ENCODE assay signal across 17 cellular contexts in the genomic region with DNA sequence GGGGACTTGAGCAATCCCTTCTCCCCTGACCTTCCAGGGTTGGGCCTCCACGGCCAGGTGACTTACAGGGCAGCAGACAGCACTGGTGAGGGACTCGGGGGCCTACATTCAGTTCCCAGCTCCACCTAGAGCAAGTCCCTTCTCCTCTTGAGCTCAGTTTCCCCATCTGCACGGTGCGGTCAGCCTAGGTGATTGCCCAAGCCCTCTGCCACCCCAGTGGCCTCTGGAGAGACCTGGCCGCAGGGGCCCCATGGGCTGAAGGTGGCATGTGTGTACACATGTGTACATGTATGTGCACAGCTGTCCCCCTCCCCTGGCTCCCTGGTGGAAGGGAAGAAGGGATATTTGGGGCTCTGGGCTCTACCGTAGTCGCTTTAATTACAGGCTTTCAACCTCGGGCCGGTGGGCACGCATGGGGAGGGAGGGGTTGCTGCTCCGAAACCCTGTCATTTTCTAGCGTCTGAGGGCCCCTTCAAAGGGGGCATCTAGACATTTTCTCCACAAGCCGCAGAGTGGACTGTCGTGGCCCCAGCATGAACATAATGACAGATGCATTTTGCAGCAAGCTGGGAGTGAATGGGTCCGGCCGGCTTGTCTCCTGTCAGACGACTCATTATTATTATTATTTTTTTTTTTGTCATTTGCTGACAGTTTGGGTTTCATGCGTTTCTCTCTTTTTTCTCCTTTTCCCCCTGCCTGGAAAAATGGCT. TPM values are rescaled to one million over a fixed set of nuclear protein-coding genes. Genes with fewer than 3 reads are reported as not detected.
DNase-seq lines count a peak whose midpoint lies in the region; ATAC-seq lines count a peak whose summit lies in the region.
"Had no signal": no experiment of that assay in that cellular context is flagged by ENCODE, and none has a peak within 500 bp of the region (broad histone marks: within the 10 kb centered on the region; RNA-seq: fewer than 3 reads in every experiment).

No MANE protein-coding gene starts in this region.

- peaks cover 2% of the 10 kb centered on the region for H3K79me1 ChIP-seq in mesenchymal stem cell (replicated peaks; ENCODE audit: low read length, poor library complexity, severe bottlenecking)

- no peak overlapping the region for H3K4ac ChIP-seq in mesenchymal stem cell (ENCODE audit: low read depth in 1 of 2, low read length in 2 of 2)

- H3K27me3 ChIP-seq in SJCRH30 (no peaks in the 10 kb centered on the region), mesenchymal stem cell (ENCODE audit: control insufficient read depth in 1 of 2, insufficient read depth in 1 of 2, low read length in 2 of 2) (no peaks in the 10 kb centered on the region)

- H3K27ac ChIP-seq in SJCRH30 (no peak overlapping the region), mesenchymal stem cell (ENCODE audit: low read length, poor library complexity, severe bottlenecking) (no peak overlapping the region)
- H3K27ac ChIP-seq: 22Rv1, A549, BLaER1, GM23248 had no signal

- no peak overlapping the region for H3K4me3 ChIP-seq in SJCRH30
- H3K4me3 ChIP-seq in mesenchymal stem cell (ENCODE audit: insufficient read depth in 1 of 2, low read depth in 1 of 2, low read length in 2 of 2), result no peak overlapping the region
- H3K4me3 ChIP-seq: A549, BLaER1, GM12878, GM23248 had no signal

- no peak overlapping the region for H4K8ac ChIP-seq in mesenchymal stem cell (ENCODE audit: low read length)

- 87% methylated on average over 16 of the region's 18 CpGs for WGBS in mesenchymal stem cell

- H2AFZ ChIP-seq in mesenchymal stem cell (ENCODE audit: low read depth, low read length), result no peak overlapping the region
- H2AFZ ChIP-seq: GM23248 had no signal

- no peak overlapping the region for H3K9ac ChIP-seq in mesenchymal stem cell (ENCODE audit: low read length)
- H3K9ac ChIP-seq: BLaER1, GM23248 had no signal

- no peak overlapping the region for H3K18ac ChIP-seq in mesenchymal stem cell (ENCODE audit: low read depth in 1 of 2, low read length in 2 of 2)

- H3K14ac ChIP-seq in mesenchymal stem cell (ENCODE audit: low read length in 2 of 2), result no peak overlapping the region

- peaks cover 99% of the 10 kb centered on the region for H3K36me3 ChIP-seq in SJCRH30
- peaks cover 71 to 96% of the 10 kb centered on the region in 2 experiments for H3K36me3 ChIP-seq in mesenchymal stem cell (ENCODE audit: control insufficient read depth in 1 of 2, insufficient read depth in 2 of 2, low read depth in 1 of 2, low read length in 2 of 2)

- H3K9me3 ChIP-seq in SJCRH30 (replicated peaks) (no peaks in the 10 kb centered on the region), mesenchymal stem cell (ENCODE audit: control insufficient read depth, low read length) (no peaks in the 10 kb centered on the region)
- H3K9me3 ChIP-seq: A549 had no signal

- no peak overlapping the region for H2BK120ac ChIP-seq in mesenchymal stem cell (ENCODE audit: low read depth, low read length)

- H2BK5ac ChIP-seq in mesenchymal stem cell (ENCODE audit: low read depth, low read length, poor library complexity, severe bottlenecking), result no peak overlapping the region

- no peak overlapping the region for H2BK15ac ChIP-seq in mesenchymal stem cell (ENCODE audit: low read depth, poor library complexity, severe bottlenecking)

- no peak for ATAC-seq in GM21528 (IDR thresholded peaks at IDR 0.05; ENCODE audit: low FRiP score, unreplicated experiment)
- ATAC-seq: A549; CD8-positive, alpha-beta T cell; GM12878 had no signal

- H4K91ac ChIP-seq in mesenchymal stem cell (ENCODE audit: low read length), result peak overlapping the region; percentile 2

- DNase-seq in NCI-H1417 (lab: John Stamatoyannopoulos, UW) (peak in 2 of 3 experiments; percentile 21 to 60), NCI-H1417 treated with DMSO at 0.1 percent for 48 hours (lab: John Stamatoyannopoulos, UW) (no peak), SJCRH30 (peak; percentile 13 to 36), mesenchymal stem cell (no peak), HuH-7 (ENCODE audit: low spot score) (no peak)
- DNase-seq in effector CD8-positive, alpha-beta T cell (lab: John Stamatoyannopoulos, UW), result no peak
- DNase-seq: Calu3; CD8-positive, alpha-beta T cell; DMS79 treated with DMSO at 0.1 percent for 48 hours; GM23248; HCEC 1CT had no signal

- no peak overlapping the region for H2AK5ac ChIP-seq in mesenchymal stem cell (ENCODE audit: low read length, severe bottlenecking)

- no peak overlapping the region for H2BK12ac ChIP-seq in mesenchymal stem cell (ENCODE audit: low read length in 2 of 2)

- H3K4me2 ChIP-seq in mesenchymal stem cell (ENCODE audit: low read length, poor library complexity, severe bottlenecking), result no peak overlapping the region
- H3K4me2 ChIP-seq: A549, BLaER1 had no signal

- no peak overlapping the region for H3K23ac ChIP-seq in mesenchymal stem cell (ENCODE audit: low read length in 2 of 2)

- H3K4me1 ChIP-seq in SJCRH30 (no peaks in the 10 kb centered on the region), mesenchymal stem cell (ENCODE audit: control insufficient read depth, insufficient read depth, low read depth, low read length) (no peaks in the 10 kb centered on the region)
- H3K4me1 ChIP-seq: A549 had no signal

RNA-seq across cellular contexts. Expression of a gene that starts 44.0 kb away (rescaled TPM):
- 1,949 and 1,974 TPM in 2 replicates for total RNA-seq in SJCRH30 (2014; rRNA removed; shearing (Covaris generic))
- polyA plus RNA-seq in mesenchymal stem cell (2013, experiment 1 of 2), result 27.8 TPM
- 28.1 TPM for polyA plus RNA-seq in mesenchymal stem cell (2013, experiment 2 of 2)
- total RNA-seq: CD8-positive, alpha-beta T cell had no signal
- polyA plus RNA-seq: IgD-negative memory B cell had no signal

Comparison
In these comparisons a context has a peak if more than half of its experiments do, and no peak if none do; other contexts are left out.
1. DNase-seq: peak in NCI-H1417 (2 of 3) and SJCRH30 (2 of 2); none in NCI-H1417 treated with DMSO at 0.1 percent for 48 hours (single experiment), mesenchymal stem cell (single experiment), HuH-7 (single experiment) and effector CD8-positive, alpha-beta T cell (single experiment).